ENCODE assay signal across 1 cellular context in the genomic region with DNA sequence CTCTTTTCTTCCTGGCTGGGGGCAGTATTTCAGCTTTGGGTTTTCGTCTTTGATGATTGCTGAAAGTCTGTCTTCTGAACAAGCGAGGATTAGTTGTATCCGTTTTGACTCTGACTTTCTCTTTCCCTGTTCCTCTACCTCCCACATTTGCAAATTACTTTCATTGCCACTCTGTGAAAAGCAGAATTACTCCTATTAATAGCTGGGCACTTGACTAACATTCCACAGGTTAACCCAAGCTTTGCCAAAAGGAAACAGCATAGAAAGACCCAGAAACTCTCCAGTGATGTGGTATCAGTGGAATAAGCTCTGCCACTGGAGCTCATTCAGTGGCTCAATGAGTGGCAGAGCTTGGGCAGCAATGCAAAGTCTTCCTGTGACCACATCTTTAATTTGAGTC.
TF ChIP-seq lines count a peak whose summit lies in the region.

No MANE protein-coding gene starts in this region.

TF ChIP-seq in IMR-90, 13 proteins besides CTCF, POLR2A, EP300 and RAD21:
- TF ChIP-seq FOS (IDR thresholded peaks at IDR 0.05; ENCODE audit: low read depth, low read length) (no peak), RFX5 (IDR thresholded peaks at IDR 0.05; ENCODE audit: low read depth, low read length) (no peak), MAZ (IDR thresholded peaks at IDR 0.05; ENCODE audit: borderline replicate concordance, low read depth, low read length) (no peak), CHD1 (IDR thresholded peaks at IDR 0.05; ENCODE audit: low read depth, low read length) (no peak), NFE2L2 (IDR thresholded peaks at IDR 0.05; ENCODE audit: low read depth, low read length) (no peak), RCOR1 (IDR thresholded peaks at IDR 0.05; ENCODE audit: insufficient replicate concordance, low read length) (no peak), BHLHE40 (IDR thresholded peaks at IDR 0.05; ENCODE audit: low read depth, low read length) (no peak), CEBPB (IDR thresholded peaks at IDR 0.05; ENCODE audit: low read depth, low read length) (no peak), SMC3 (IDR thresholded peaks at IDR 0.05; ENCODE audit: low read depth, low read length) (no peak), MAFK (IDR thresholded peaks at IDR 0.05; ENCODE audit: low read depth, low read length) (no peak), MXI1 (IDR thresholded peaks at IDR 0.05; ENCODE audit: borderline replicate concordance, low read depth, low read length) (no peak)
- TF ChIP-seq, protein P1, sequence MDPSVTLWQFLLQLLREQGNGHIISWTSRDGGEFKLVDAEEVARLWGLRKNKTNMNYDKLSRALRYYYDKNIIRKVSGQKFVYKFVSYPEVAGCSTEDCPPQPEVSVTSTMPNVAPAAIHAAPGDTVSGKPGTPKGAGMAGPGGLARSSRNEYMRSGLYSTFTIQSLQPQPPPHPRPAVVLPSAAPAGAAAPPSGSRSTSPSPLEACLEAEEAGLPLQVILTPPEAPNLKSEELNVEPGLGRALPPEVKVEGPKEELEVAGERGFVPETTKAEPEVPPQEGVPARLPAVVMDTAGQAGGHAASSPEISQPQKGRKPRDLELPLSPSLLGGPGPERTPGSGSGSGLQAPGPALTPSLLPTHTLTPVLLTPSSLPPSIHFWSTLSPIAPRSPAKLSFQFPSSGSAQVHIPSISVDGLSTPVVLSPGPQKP (IDR thresholded peaks at IDR 0.05; ENCODE audit: borderline replicate concordance, low read depth, low read length) = no peak
- TF ChIP-seq, protein P2, sequence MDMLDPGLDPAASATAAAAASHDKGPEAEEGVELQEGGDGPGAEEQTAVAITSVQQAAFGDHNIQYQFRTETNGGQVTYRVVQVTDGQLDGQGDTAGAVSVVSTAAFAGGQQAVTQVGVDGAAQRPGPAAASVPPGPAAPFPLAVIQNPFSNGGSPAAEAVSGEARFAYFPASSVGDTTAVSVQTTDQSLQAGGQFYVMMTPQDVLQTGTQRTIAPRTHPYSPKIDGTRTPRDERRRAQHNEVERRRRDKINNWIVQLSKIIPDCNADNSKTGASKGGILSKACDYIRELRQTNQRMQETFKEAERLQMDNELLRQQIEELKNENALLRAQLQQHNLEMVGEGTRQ (IDR thresholded peaks at IDR 0.05; ENCODE audit: low read depth, low read length) = no peak
